8 cellular contexts compared by ENCODE assay signal in genomic region chr12:131895640-131896079, GRCh38. TPM values are rescaled to one million over a fixed set of nuclear protein-coding genes. Genes with fewer than 3 reads are reported as not detected.
DNase-seq lines count a peak whose midpoint lies in the region; ATAC-seq lines count a peak whose summit lies in the region.

No MANE protein-coding gene starts in this region.

- peaks cover 15% of the 10 kb centered on the region for H3K4me1 Mint-ChIP-seq in activated T-cell treated with anti-CD3 and anti-CD28 coated beads, Interleukin-2, amount 50 U/mL, for 72 hours (ENCODE audit: low read depth)
- H3K4me1 Mint-ChIP-seq in stimulated activated naive CD8-positive, alpha-beta T cell treated with anti-CD3 and anti-CD28 coated beads, Interleukin-15, Interleukin-2, amounts not matched to agents 100 ng/mL and 50 ng/mL, for 24 hours (ENCODE audit: low read depth) = peaks cover 12% of the 10 kb centered on the region

- peak overlapping the region; percentile 63 for H3K27ac Mint-ChIP-seq in activated T-cell treated with anti-CD3 and anti-CD28 coated beads, Interleukin-2, amount 50 U/mL, for 72 hours
- H3K27ac Mint-ChIP-seq in stimulated activated naive CD8-positive, alpha-beta T cell treated with anti-CD3 and anti-CD28 coated beads, Interleukin-15, Interleukin-2, amounts not matched to agents 100 ng/mL and 50 ng/mL, for 24 hours = peak overlapping the region; percentile 67

- no peaks in the 10 kb centered on the region for H3K27me3 Mint-ChIP-seq in activated T-cell treated with anti-CD3 and anti-CD28 coated beads, Interleukin-2, amount 50 U/mL, for 72 hours (ENCODE audit: low read depth)
- H3K27me3 Mint-ChIP-seq in stimulated activated naive CD8-positive, alpha-beta T cell treated with anti-CD3 and anti-CD28 coated beads, Interleukin-15, Interleukin-2, amounts not matched to agents 100 ng/mL and 50 ng/mL, for 24 hours = no peaks in the 10 kb centered on the region

- peaks cover 1 to 3% of the 10 kb centered on the region in 2 donors for H3K36me3 Mint-ChIP-seq in activated T-cell treated with anti-CD3 and anti-CD28 coated beads, Interleukin-2, amount 50 U/mL, for 72 hours (ENCODE audit: insufficient read depth in 2 of 2)
- H3K36me3 Mint-ChIP-seq in stimulated activated naive CD8-positive, alpha-beta T cell treated with anti-CD3 and anti-CD28 coated beads, Interleukin-15, Interleukin-2, amounts not matched to agents 100 ng/mL and 50 ng/mL, for 24 hours (ENCODE audit: low read depth) = no peaks in the 10 kb centered on the region

- H3K27me3 ChIP-seq in iPS-15b (ENCODE audit: control insufficient read depth, insufficient read depth, low read length) = no peaks in the 10 kb centered on the region

- peak overlapping the region; percentile 89 to 92 for H3K4me3 Mint-ChIP-seq in activated T-cell treated with anti-CD3 and anti-CD28 coated beads, Interleukin-2, amount 50 U/mL, for 72 hours
- H3K4me3 Mint-ChIP-seq in stimulated activated naive CD8-positive, alpha-beta T cell treated with anti-CD3 and anti-CD28 coated beads, Interleukin-15, Interleukin-2, amounts not matched to agents 100 ng/mL and 50 ng/mL, for 24 hours = peak overlapping the region; percentile 83

- no peaks in the 10 kb centered on the region for H3K9me3 ChIP-seq in iPS-15b (ENCODE audit: control insufficient read depth, insufficient read depth, low read length)

- peaks cover 5% of the 10 kb centered on the region for H3K36me3 ChIP-seq in iPS-15b (ENCODE audit: control insufficient read depth, insufficient read depth, low read length)

- DNase-seq in activated T-cell treated with anti-CD3 and anti-CD28 coated beads, Interleukin-2, amount 50 U/mL, for 72 hours = peak in 1 of 2 donors; percentile 17
- DNase-seq in amygdala (lab: John Stamatoyannopoulos, UW) (no peak), NCI-H524 (lab: John Stamatoyannopoulos, UW) (no peak), NCI-H774 (lab: John Stamatoyannopoulos, UW) (no peak)

- ATAC-seq in GM18502 (IDR thresholded peaks at IDR 0.05; ENCODE audit: poor library complexity, unreplicated experiment) (peak; percentile 9), HG02970 (IDR thresholded peaks at IDR 0.05; ENCODE audit: low FRiP score, unreplicated experiment) (peak; percentile 25)
- no peak for ATAC-seq in activated T-cell treated with anti-CD3 and anti-CD28 coated beads, Interleukin-2, amount 50 U/mL, for 72 hours (replicated peaks in 1 of 2)

- no peaks in the 10 kb centered on the region for H3K4me1 ChIP-seq in iPS-15b (ENCODE audit: control insufficient read depth, insufficient read depth, low read length)

- H3K9me3 Mint-ChIP-seq in activated T-cell treated with anti-CD3 and anti-CD28 coated beads, Interleukin-2, amount 50 U/mL, for 72 hours = no peaks in the 10 kb centered on the region
- H3K9me3 Mint-ChIP-seq in stimulated activated naive CD8-positive, alpha-beta T cell treated with anti-CD3 and anti-CD28 coated beads, Interleukin-15, Interleukin-2, amounts not matched to agents 100 ng/mL and 50 ng/mL, for 24 hours = no peaks in the 10 kb centered on the region

- H3K9ac ChIP-seq in iPS-15b (ENCODE audit: low read depth, low read length) = peak overlapping the region; percentile 70

- peak overlapping the region; percentile 62 for H3K4me3 ChIP-seq in iPS-15b (ENCODE audit: low read depth, low read length)

RNA-seq across cellular contexts. Expression of gene ULK1, which starts 1.2 kb away (rescaled TPM):
- 10 to 100 TPM; 29.8 to 31.2 TPM for total RNA-seq in activated T-cell treated with anti-CD3 and anti-CD28 coated beads, Interleukin-2, amount 50 U/mL, for 72 hours

RNA-seq across cellular contexts. Expression of gene PUS1, which starts 33.4 kb away (rescaled TPM):
- total RNA-seq in activated T-cell treated with anti-CD3 and anti-CD28 coated beads, Interleukin-2, amount 50 U/mL, for 72 hours = 10 to 100 TPM; 37.3 to 53.4 TPM

RNA-seq across cellular contexts. Expression of gene EP400, which starts 54.1 kb away (rescaled TPM):
- total RNA-seq in activated T-cell treated with anti-CD3 and anti-CD28 coated beads, Interleukin-2, amount 50 U/mL, for 72 hours = 10 to 100 TPM; 51.7 to 52.3 TPM

Comparison
In these comparisons a context has a peak if more than half of its experiments do, and no peak if none do; other contexts are left out.
1. ATAC-seq: peak in GM18502 (single experiment) and HG02970 (single experiment); none in activated T-cell treated with anti-CD3 and anti-CD28 coated beads, Interleukin-2, amount 50 U/mL, for 72 hours (0 of 2).